Comparison of ENCODE assay signal across 15 cellular contexts in genomic region chr1:198072177-198072576, GRCh38.
A peak's percentile ranks its signal among the peaks of the same experiment; 100 is the strongest.
DNase-seq lines count a peak whose midpoint lies in the region; ATAC-seq, FAIRE-seq and TF ChIP-seq lines count a peak whose summit lies in the region.
"Had no signal": no experiment of that assay in that cellular context is flagged by ENCODE, and none has a peak within 500 bp of the region (broad histone marks: within the 10 kb centered on the region; RNA-seq: fewer than 3 reads in every experiment).

No MANE protein-coding gene starts in this region.

- peak; percentile 22 for TF ChIP-seq CTCF in DND-41 (IDR thresholded peaks at IDR 0.05; ENCODE audit: borderline replicate concordance, extremely low read depth, low read length, poor library complexity, severe bottlenecking)
- TF ChIP-seq CTCF in LNCaP clone FGC (IDR thresholded peaks at IDR 0.05; ENCODE audit: control insufficient read depth, extremely low read depth, insufficient read depth) = peak; percentile 41
- TF ChIP-seq CTCF in K562 (IDR thresholded peaks at IDR 0.05 in 2 of 3, conservative IDR thresholded peaks at IDR 0.05 in 1 of 3; ENCODE audit: insufficient read depth in 2 of 3, low read depth in 1 of 3, low read length in 3 of 3) = peak in 2 of 3 experiments; percentile 20 to 50; a peak in 3 of 6 replicates
- no peak for TF ChIP-seq CTCF in testis (IDR thresholded peaks at IDR 0.05)

- H3K9me3 ChIP-seq in DND-41 (ENCODE audit: insufficient read depth, low read length, severe bottlenecking) (no peaks in the 10 kb centered on the region), K562 (replicated peaks; ENCODE audit: control insufficient read depth, insufficient read depth, low read depth, low read length) (no peaks in the 10 kb centered on the region), testis (no peaks in the 10 kb centered on the region)
- H3K9me3 ChIP-seq: suprapubic skin had no signal

- H3K27me3 ChIP-seq in DND-41 (ENCODE audit: insufficient read depth, low read length, poor library complexity) (no peaks in the 10 kb centered on the region), K562 (ENCODE audit: control insufficient read depth in 2 of 2, insufficient read depth in 2 of 2, low read length in 2 of 2) (no peaks in the 10 kb centered on the region), testis (no peaks in the 10 kb centered on the region)
- H3K27me3 ChIP-seq: suprapubic skin had no signal

- FAIRE-seq in K562 (lab: Jason Lieb, UNC) = no peak

- BruUV-seq in K562 (replicated peaks; lab: Mats Ljungman, UMichigan) = no TSS peak

- H4K20me1 ChIP-seq in DND-41 (ENCODE audit: insufficient read depth, low read length) (no peaks in the 10 kb centered on the region), K562 (replicated peaks; ENCODE audit: control insufficient read depth, insufficient read depth, low read length) (no peaks in the 10 kb centered on the region)

- no peak for ATAC-seq in DND-41 (ENCODE audit: insufficient read depth, low read depth)
- peak; percentile 57; the same call in 2 of the 3 replicates for ATAC-seq in K562
- ATAC-seq: activated T-cell treated with anti-CD3 and anti-CD28 coated beads, Interleukin-2, amount 50 U/mL, for 72 hours; CD8-positive, alpha-beta T cell had no signal

- in situ Hi-C loops in K562 (cut with MboI) = no loop called here

- H3K4me2 ChIP-seq in DND-41 (ENCODE audit: insufficient read depth, low read length) = no peak overlapping the region
- no peak overlapping the region for H3K4me2 ChIP-seq in K562 (ENCODE audit: insufficient read depth, low read length)

- intact Hi-C loops in K562 (cut with micrococcal nuclease) (loop anchor here (1.0 to 5.0 kb wide), 2 partner anchors 393 to 615 kb away; no protein-coding TSS in a partner anchor), testis (cut with DNase I; ENCODE audit: low total_unique reads) (no loop called here)

- DNase-seq in DND-41 = no peak
- DNase-seq in LNCaP clone FGC (ENCODE audit: low read depth) = no peak
- DNase-seq in K562 (ENCODE audit: extremely low read depth in 1 of 4, low spot score in 3 of 4) = no peak
- DNase-seq in kidney tubule cell (ENCODE audit: low spot score) = peak; percentile 2
- DNase-seq in inferior parietal cortex (ENCODE audit: extremely low spot score) = no peak
- no peak for DNase-seq in NOMO-1 (lab: John Stamatoyannopoulos, UW; ENCODE audit: unreplicated experiment in 2 of 2)
- no peak for DNase-seq in testis
- no peak for DNase-seq in NCI-H1694 (lab: John Stamatoyannopoulos, UW)
- DNase-seq: activated CD4-positive, CD25-positive, alpha-beta regulatory T cell treated with anti-CD3 and anti-CD28 coated beads, Interleukin-2, amount 50 U/mL, for 72 hours; activated T-cell treated with anti-CD3 and anti-CD28 coated beads, Interleukin-2, amount 50 U/mL, for 72 hours; CD8-positive, alpha-beta T cell; NCI-H1092 treated with DMSO at 0.1 percent for 48 hours; NCI-H526 treated with DMSO at 0.1 percent for 48 hours; nephron progenitor cell had no signal

- H3K79me2 ChIP-seq in DND-41 (ENCODE audit: insufficient read depth, low read length) (no peaks in the 10 kb centered on the region), K562 (ENCODE audit: control insufficient read depth, insufficient read depth, low read length) (no peaks in the 10 kb centered on the region)

- CTCF ChIA-PET in K562 (lab: Yijun Ruan, JAX; ENCODE audit: low intra/inter-chr PET ratio) = interaction anchor here (1.1 kb wide), 1 partner anchor 612 kb away, joined by 3 read pairs; no protein-coding TSS in a partner anchor

- peak in 1 of 2 experiments; percentile 67; a peak in 2 of 4 replicates for TF ChIP-seq RAD21 in K562 (CRISPR knock-in tag; conservative IDR thresholded peaks at IDR 0.05 in 1 of 2, IDR thresholded peaks at IDR 0.05 in 1 of 2)

- H3K36me3 ChIP-seq in DND-41 (ENCODE audit: insufficient read depth, low read length) (no peaks in the 10 kb centered on the region), K562 (ENCODE audit: control insufficient read depth, insufficient read depth, low read length) (no peaks in the 10 kb centered on the region), testis (ENCODE audit: low read depth, missing control alignments) (no peaks in the 10 kb centered on the region)
- H3K36me3 ChIP-seq: suprapubic skin had no signal

- POLR2A ChIA-PET in K562 (lab: Yijun Ruan, JAX) = no interaction called here

- H3K4me1 ChIP-seq in DND-41 (ENCODE audit: insufficient read depth, low read length) = no peaks in the 10 kb centered on the region
- no peaks in the 10 kb centered on the region for H3K4me1 ChIP-seq in K562 (replicated peaks in 1 of 2; ENCODE audit: control insufficient read depth in 2 of 2, insufficient read depth in 2 of 2, low read length in 2 of 2)
- no peaks in the 10 kb centered on the region for H3K4me1 ChIP-seq in testis
- H3K4me1 ChIP-seq: suprapubic skin had no signal

- TF ChIP-seq POLR2A in K562 (conservative IDR thresholded peaks at IDR 0.05) (no peak), testis (IDR thresholded peaks at IDR 0.05) (no peak)

- H3K9ac ChIP-seq in DND-41 (ENCODE audit: low read depth, low read length) = no peak overlapping the region
- no peak overlapping the region for H3K9ac ChIP-seq in K562 (ENCODE audit: insufficient read depth in 1 of 2, low read depth in 2 of 2, low read length in 2 of 2)

- H3K4me3 ChIP-seq in DND-41 (ENCODE audit: low read depth in 1 of 2, low read length in 2 of 2) (no peak overlapping the region), LNCaP clone FGC (ENCODE audit: low read depth, low read length) (no peak overlapping the region), K562 (no peak overlapping the region), testis (no peak overlapping the region)
- H3K4me3 ChIP-seq: suprapubic skin had no signal

- H2AFZ ChIP-seq in DND-41 (ENCODE audit: low read depth, low read length) = no peak overlapping the region
- H2AFZ ChIP-seq in K562 (ENCODE audit: low read depth, low read length) = no peak overlapping the region

- no peak for TF ChIP-seq EP300 in K562 (IDR thresholded peaks at IDR 0.05; ENCODE audit: low read length)

- WGBS in K562 (ENCODE audit: insufficient coverage, low coverage, missing lambda C conversion rate) = 20% methylated on average over 1 of the region's 1 CpG
- 88 to 89% methylated on average over 1 of the region's 1 CpG for WGBS in testis, 2 donors

- no peaks in the 10 kb centered on the region for H3K9me1 ChIP-seq in K562 (ENCODE audit: control insufficient read depth, insufficient read depth, low read length)

- H3K27ac ChIP-seq in DND-41 (ENCODE audit: low read length) = no peak overlapping the region
- no peak overlapping the region for H3K27ac ChIP-seq in K562 (ENCODE audit: extremely low read depth, low read depth, low read length)
- no peak overlapping the region for H3K27ac ChIP-seq in testis
- H3K27ac ChIP-seq: suprapubic skin had no signal

TF ChIP-seq in K562, 482 proteins besides CTCF, POLR2A, EP300 and RAD21 (continues in another document):
- TF ChIP-seq ZNF224 (CRISPR knock-in tag; IDR thresholded peaks at IDR 0.05) (no peak), SRSF7 (optimal IDR thresholded peaks at IDR 0.05; ENCODE audit: low read depth, low read length) (no peak), MEIS2 (IDR thresholded peaks at IDR 0.05; ENCODE audit: partially characterized antibody) (no peak), FOXK2 (conservative IDR thresholded peaks at IDR 0.05 in 1 of 2, IDR thresholded peaks at IDR 0.05 in 1 of 2; ENCODE audit: low read depth in 2 of 2) (no peak), E2F4 (CRISPR knock-in tag; IDR thresholded peaks at IDR 0.05; ENCODE audit: low read depth) (no peak), ZBTB7A (IDR thresholded peaks at IDR 0.05; ENCODE audit: borderline replicate concordance, control insufficient read depth, low read depth, low read length) (no peak), JUND (IDR thresholded peaks at IDR 0.05; ENCODE audit: borderline replicate concordance, low read depth, low read length) (no peak), JUND (tag; IDR thresholded peaks at IDR 0.05; ENCODE audit: borderline replicate concordance, low read depth, low read length) (no peak), MCM7 (IDR thresholded peaks at IDR 0.05) (no peak), PTBP1 (IDR thresholded peaks at IDR 0.05; ENCODE audit: low read depth, low read length) (no peak), ZKSCAN8 (CRISPR knock-in tag; IDR thresholded peaks at IDR 0.05) (no peak)
- TF ChIP-seq, protein P1, sequence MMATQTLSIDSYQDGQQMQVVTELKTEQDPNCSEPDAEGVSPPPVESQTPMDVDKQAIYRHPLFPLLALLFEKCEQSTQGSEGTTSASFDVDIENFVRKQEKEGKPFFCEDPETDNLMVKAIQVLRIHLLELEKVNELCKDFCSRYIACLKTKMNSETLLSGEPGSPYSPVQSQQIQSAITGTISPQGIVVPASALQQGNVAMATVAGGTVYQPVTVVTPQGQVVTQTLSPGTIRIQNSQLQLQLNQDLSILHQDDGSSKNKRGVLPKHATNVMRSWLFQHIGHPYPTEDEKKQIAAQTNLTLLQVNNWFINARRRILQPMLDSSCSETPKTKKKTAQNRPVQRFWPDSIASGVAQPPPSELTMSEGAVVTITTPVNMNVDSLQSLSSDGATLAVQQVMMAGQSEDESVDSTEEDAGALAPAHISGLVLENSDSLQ (IDR thresholded peaks at IDR 0.05) = no peak

Comparison
In these comparisons a context has a peak if more than half of its experiments do, and no peak if none do; other contexts are left out.
1. CTCF ChIP-seq: peak in DND-41 (single experiment), LNCaP clone FGC (single experiment) and K562 (2 of 3); none in testis (0 of 3).